8 cellular contexts compared by ENCODE assay signal in the genomic region with DNA sequence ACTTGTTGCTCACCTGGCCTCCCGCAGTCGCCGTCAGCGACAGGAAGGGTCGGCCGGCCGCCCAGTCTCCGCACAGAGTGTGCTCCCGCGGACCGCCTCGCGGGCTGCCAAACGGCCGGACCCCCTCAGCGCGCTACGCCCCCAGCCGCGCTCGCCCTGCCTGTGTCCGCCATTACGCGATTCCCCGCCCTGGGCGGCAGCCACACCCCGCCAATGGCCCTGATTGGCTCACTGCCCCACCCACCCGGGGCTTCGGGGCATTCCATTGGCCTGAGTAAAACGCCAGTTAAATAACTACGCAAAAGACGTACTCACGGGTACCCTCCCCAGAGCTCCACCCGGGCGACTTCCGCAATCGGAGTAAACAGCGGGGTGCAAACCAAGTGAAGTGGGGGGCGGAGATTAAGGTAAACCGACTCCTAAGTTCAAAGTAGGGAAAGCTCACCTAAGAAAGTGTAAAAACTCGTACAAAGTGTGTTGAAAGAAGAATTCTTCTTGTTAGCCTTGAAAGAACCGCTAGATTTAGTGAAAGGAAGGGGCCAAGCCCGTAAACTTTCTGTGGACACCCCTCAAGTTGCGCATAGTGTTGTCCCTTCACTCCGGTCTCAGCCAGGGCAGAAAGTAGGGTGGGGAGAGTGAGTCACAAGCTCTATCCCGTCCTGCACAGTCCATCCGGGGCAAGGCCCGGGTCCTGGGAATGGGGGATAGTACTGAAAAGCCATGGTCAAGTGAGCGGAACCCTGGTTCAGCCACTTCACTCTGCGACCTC. TPM values are rescaled to one million over a fixed set of nuclear protein-coding genes. Genes with fewer than 3 reads are reported as not detected.
A peak's percentile ranks its signal among the peaks of the same experiment; 100 is the strongest.
DNase-seq lines count a peak whose midpoint lies in the region; ATAC-seq, FAIRE-seq and TF ChIP-seq lines count a peak whose summit lies in the region.

A gene with protein sequence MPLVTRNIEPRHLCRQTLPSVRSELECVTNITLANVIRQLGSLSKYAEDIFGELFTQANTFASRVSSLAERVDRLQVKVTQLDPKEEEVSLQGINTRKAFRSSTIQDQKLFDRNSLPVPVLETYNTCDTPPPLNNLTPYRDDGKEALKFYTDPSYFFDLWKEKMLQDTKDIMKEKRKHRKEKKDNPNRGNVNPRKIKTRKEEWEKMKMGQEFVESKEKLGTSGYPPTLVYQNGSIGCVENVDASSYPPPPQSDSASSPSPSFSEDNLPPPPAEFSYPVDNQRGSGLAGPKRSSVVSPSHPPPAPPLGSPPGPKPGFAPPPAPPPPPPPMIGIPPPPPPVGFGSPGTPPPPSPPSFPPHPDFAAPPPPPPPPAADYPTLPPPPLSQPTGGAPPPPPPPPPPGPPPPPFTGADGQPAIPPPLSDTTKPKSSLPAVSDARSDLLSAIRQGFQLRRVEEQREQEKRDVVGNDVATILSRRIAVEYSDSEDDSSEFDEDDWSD (minus strand): TSS at position 195 of the 769 bp plus-strand sequence. CDS start 61,277 bp downstream, outside the sequence.

- DNase-seq in COLO668 (lab: John Stamatoyannopoulos, UW; ENCODE audit: unreplicated experiment) (peak; percentile 99), HTR-8/SVneo (ENCODE audit: insufficient read length, low spot score) (peak; percentile 92), NOMO-1 treated with dmso at 0.1 percent for 144 hours (lab: John Stamatoyannopoulos, UW; ENCODE audit: unreplicated experiment) (peak; percentile 91), H1 (ENCODE audit: low read depth in 1 of 2, low spot score in 2 of 2) (peak; percentile 90 to 98), memory B cell (ENCODE audit: low spot score in 2 of 2) (peak; percentile 92 to 97)
- DNase-seq in activated CD8-positive, alpha-beta memory T cell treated with anti-CD3 and anti-CD28 coated beads for 48 hours (ENCODE audit: low read depth in 2 of 3, low spot score in 2 of 3) = peak; percentile 82 to 94 (median 93)
- DNase-seq in stimulated activated CD8-positive, alpha-beta memory T cell treated with anti-CD3 and anti-CD28 coated beads, Interleukin-12 subunit alpha, Interleukin-12 subunit beta, amount 100 ng/mL, for 24 hours (ENCODE audit: extremely low read depth) = peak; percentile 94

- no peaks in the 10 kb centered on the region for H3K27me3 ChIP-seq in H1 (replicated peaks in 1 of 4; ENCODE audit: control insufficient read depth in 3 of 4, extremely low read depth in 1 of 4, insufficient read depth in 3 of 4, low read length in 3 of 4)

- H3K9me3 Mint-ChIP-seq in memory B cell = no peaks in the 10 kb centered on the region

- peak in 1 of 2 experiments; percentile 99; a peak in 2 of 3 replicates for TF ChIP-seq EP300 in H1 (IDR thresholded peaks at IDR 0.05; ENCODE audit: borderline replicate concordance in 1 of 2, low read depth in 2 of 2, low read length in 2 of 2)

- peak within 1 kb of the TSS; percentile 100 for H2AFZ ChIP-seq in H1 (ENCODE audit: low read length)

- peak within 1 kb of the TSS; percentile 95 for H3K4ac ChIP-seq in H1 (replicated peaks; ENCODE audit: insufficient read length, low read depth, low read length)

- H3K14ac ChIP-seq in H1 (ENCODE audit: insufficient read length) = no peak within 1 kb of the TSS

- CTCF ChIA-PET in H1 (lab: Charles Lee; ENCODE audit: partially characterized antibody) = interaction anchor here (0.6 to 1.9 kb wide), 14 partner anchors 23 to 124 kb away, joined by 3 to 9 read pairs (median 4); no protein-coding TSS in a partner anchor

- peak within 1 kb of the TSS; percentile 98 for H3K27ac Mint-ChIP-seq in memory B cell

- peak within 1 kb of the TSS; percentile 99 for H2BK20ac ChIP-seq in H1 (ENCODE audit: low read length)

- peaks cover 5% of the 10 kb centered on the region for H3K23me2 ChIP-seq in H1 (ENCODE audit: low read depth, low read length)

- H4K20me1 ChIP-seq in H1 (replicated peaks in 1 of 2; ENCODE audit: control insufficient read depth in 1 of 2, insufficient read depth in 2 of 2, low read length in 2 of 2) = no peaks in the 10 kb centered on the region

- 5% methylated on average over 48 of the region's 50 CpGs; no CpG with 5 or more reads in 1 of the 2 experiments for WGBS in H1 (ENCODE audit: extremely low coverage in 1 of 2, insufficient coverage in 1 of 2, insufficient read length in 1 of 2, insufficient replicate concordance in 2 of 2, low coverage in 1 of 2, low lambda C conversion rate in 2 of 2, missing lambda C conversion rate in 1 of 2), 2 experiments

- TF ChIP-seq POLR2A in H1 (IDR thresholded peaks at IDR 0.05; ENCODE audit: control extremely low read depth in 1 of 2, low read depth in 2 of 2, low read length in 2 of 2) = peak in 1 of 2 experiments; percentile 61; a peak in 2 of 3 replicates

- peaks cover 0 to 38% of the 10 kb centered on the region in 2 experiments for H3K79me2 ChIP-seq in H1 (ENCODE audit: control insufficient read depth in 1 of 2, insufficient read depth in 2 of 2, low read length in 2 of 2)

- H3K9me3 ChIP-seq in H1 (ENCODE audit: insufficient read depth in 2 of 2, low read depth in 1 of 2, low read length in 1 of 2) = no peaks in the 10 kb centered on the region

- peak within 1 kb of the TSS; percentile 93 for H3K18ac ChIP-seq in H1 (ENCODE audit: extremely low read depth, low read length)

- no peaks in the 10 kb centered on the region for H3K27me3 Mint-ChIP-seq in memory B cell

- H2BK15ac ChIP-seq in H1 (ENCODE audit: low read length) = 0 out of 2 replicates have a peak within 1 kb of the TSS, but pooled peaks have one; percentile 72

- TF ChIP-seq CTCF in H1 (IDR thresholded peaks at IDR 0.05; ENCODE audit: control extremely low read depth in 1 of 3, insufficient read depth in 1 of 3, low read depth in 1 of 3, low read length in 3 of 3) = no peak

- peak; percentile 75 for FAIRE-seq in HTR-8/SVneo (lab: Jason Lieb, UNC)
- FAIRE-seq in H1 (lab: Jason Lieb, UNC) = peak; percentile 72

- H3K4me1 Mint-ChIP-seq in memory B cell = peaks cover 33% of the 10 kb centered on the region

- no peak within 1 kb of the TSS for H2BK120ac ChIP-seq in H1 (replicated peaks; ENCODE audit: low read depth, low read length)

- H4K8ac ChIP-seq in H1 (ENCODE audit: extremely low read depth, insufficient read depth, low read length) = peak within 1 kb of the TSS; percentile 94

- H3K9ac ChIP-seq in H1 (replicated peaks in 1 of 4; ENCODE audit: extremely low read depth in 1 of 4, low read depth in 3 of 4, low read length in 3 of 4) = peak within 1 kb of the TSS; percentile 82 to 97 (median 92)

- POLR2A ChIA-PET in H1 (lab: Charles Lee; ENCODE audit: partially characterized antibody) = interaction anchor here (0.6 to 2.0 kb wide), 13 partner anchors 9 to 125 kb away, joined by 3 to 6 read pairs (median 4); no protein-coding TSS in a partner anchor

- peak within 1 kb of the TSS; percentile 98 for H3K27ac ChIP-seq in H1 (ENCODE audit: low read depth, low read length)

- H3K4me3 ChIP-seq in H1 (ENCODE audit: extremely low read depth in 1 of 4, insufficient read depth in 2 of 4, low read depth in 3 of 4, low read length in 4 of 4) = peak within 1 kb of the TSS; percentile 85 to 99 (median 88)

- peak within 1 kb of the TSS; percentile 89 for H4K91ac ChIP-seq in H1 (replicated peaks; ENCODE audit: insufficient read length, low read length)

- H3K4me1 ChIP-seq in H1 (replicated peaks in 1 of 4; ENCODE audit: control insufficient read depth in 3 of 4, insufficient read depth in 4 of 4, low read length in 3 of 4) = peaks cover 0 to 15% (median 6%) of the 10 kb centered on the region in 4 experiments; a peak in 4 of 7 replicates

- no peaks in the 10 kb centered on the region for H3K36me3 ChIP-seq in H1 (ENCODE audit: control insufficient read depth in 2 of 4, insufficient read depth in 4 of 4, low read length in 3 of 4)

- peaks cover 4% of the 10 kb centered on the region; the same call in 1 of the 2 replicates for H3K79me1 ChIP-seq in H1 (ENCODE audit: low read depth, low read length)

- peak within 1 kb of the TSS; percentile 60 for H4K5ac ChIP-seq in H1 (ENCODE audit: insufficient read length, low read depth, low read length)

- ATAC-seq in GM21367 (IDR thresholded peaks at IDR 0.05; ENCODE audit: unreplicated experiment) (peak; percentile 76), memory B cell (ENCODE audit: low read depth) (peak; percentile 85)

- peak within 1 kb of the TSS; percentile 75; the same call in 1 of the 2 replicates for H2AK5ac ChIP-seq in H1 (ENCODE audit: low read depth, low read length)

- H2BK12ac ChIP-seq in H1 (ENCODE audit: low read depth, low read length) = peak within 1 kb of the TSS; percentile 80

- no peaks in the 10 kb centered on the region for H3K36me3 Mint-ChIP-seq in memory B cell

- H3K56ac ChIP-seq in H1 (replicated peaks; ENCODE audit: insufficient read length, low read depth, low read length) = peak within 1 kb of the TSS; percentile 78

- H3K4me3 Mint-ChIP-seq in memory B cell = peak within 1 kb of the TSS; percentile 91

- H3K23ac ChIP-seq in H1 (ENCODE audit: insufficient read length) = no peak within 1 kb of the TSS

- H2BK5ac ChIP-seq in H1 (ENCODE audit: low read depth, low read length) = peak within 1 kb of the TSS; percentile 91

- TF ChIP-seq RAD21 in H1 (IDR thresholded peaks at IDR 0.05 in 1 of 2, conservative IDR thresholded peaks at IDR 0.05 in 1 of 2; ENCODE audit: low read depth in 2 of 2, low read length in 2 of 2) = no peak

- H3K4me2 ChIP-seq in H1 (ENCODE audit: insufficient read depth in 1 of 2, low read depth in 2 of 2, low read length in 2 of 2) = peak within 1 kb of the TSS; percentile 84 to 87

TF ChIP-seq in H1, 55 proteins besides CTCF, POLR2A, EP300 and RAD21 (continues in another document):
- no peak for TF ChIP-seq HDAC6 (IDR thresholded peaks at IDR 0.05; ENCODE audit: low read depth, low read length)
- peak; percentile 99 for TF ChIP-seq KDM4A (IDR thresholded peaks at IDR 0.05; ENCODE audit: low read depth, low read length, severe bottlenecking)
- peak; percentile 96 for TF ChIP-seq YY1 (IDR thresholded peaks at IDR 0.05; ENCODE audit: low read depth, low read length)
- TF ChIP-seq TAF1 (IDR thresholded peaks at IDR 0.05; ENCODE audit: low read depth, low read length) = peak; percentile 61
- TF ChIP-seq POU5F1 (IDR thresholded peaks at IDR 0.05; ENCODE audit: low read depth, low read length) = no peak
- TF ChIP-seq, protein P1, sequence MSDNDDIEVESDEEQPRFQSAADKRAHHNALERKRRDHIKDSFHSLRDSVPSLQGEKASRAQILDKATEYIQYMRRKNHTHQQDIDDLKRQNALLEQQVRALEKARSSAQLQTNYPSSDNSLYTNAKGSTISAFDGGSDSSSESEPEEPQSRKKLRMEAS (IDR thresholded peaks at IDR 0.05) = 0 out of 2 replicates have a peak, but pooled peaks have one; percentile 13
- peak; percentile 73 for TF ChIP-seq TAF7 (optimal IDR thresholded peaks at IDR 0.05; ENCODE audit: borderline replicate concordance, low read depth, low read length)

RNA-seq across cellular contexts. Expression of the gene that starts here (rescaled TPM):
- total RNA-seq in H1 (2021; fragmentation: NEBNext Ultra II Directional; extraction: Animal tissue kit (Norgen Biotek cat#: 25700)) = 78.9 and 86.6 TPM in 2 replicates
- polyA plus RNA-seq in H1 (2011; rRNA removed) = 32.1 and 44.3 TPM in 2 replicates
- 26.2 TPM for polyA plus RNA-seq in H1 (2011; cell fraction: cytosol; rRNA removed)
- 60.6 TPM for polyA plus RNA-seq in H1 (2011; cell fraction: nucleus; rRNA removed)
- 42.0 to 51.1 TPM (median 44.6 TPM) in 4 replicates for polyA plus RNA-seq in H1 (2012, experiment 1 of 2)
- polyA plus RNA-seq in H1 (2012, experiment 2 of 2) = 36.9 TPM
- 43.5 TPM for polyA plus RNA-seq in H1 (2013, experiment 1 of 2)
- polyA plus RNA-seq in H1 (2013, experiment 2 of 2) = 43.4 TPM
- polyA minus RNA-seq in H1 (2011; rRNA and poly(A)+ RNA removed) = 32.2 and 35.0 TPM in 2 replicates
- polyA minus RNA-seq in H1 (2011; cell fraction: cytosol; rRNA and poly(A)+ RNA removed) = 28.4 TPM
- polyA minus RNA-seq in H1 (2011; cell fraction: nucleus; rRNA and poly(A)+ RNA removed) = 26.5 TPM

Comparison
In these comparisons a context has a peak if more than half of its experiments do, and no peak if none do; other contexts are left out.
1. Peak in every context shown above with its lines: DNase-seq, ATAC-seq, H3K4me3 ChIP-seq and H3K27ac ChIP-seq.